In genomic region chr1:92924501-92924900, GRCh38 we compare ENCODE assay signal across 21 cellular contexts.
"Had no signal": no experiment of that assay in that cellular context is flagged by ENCODE, and none has a peak within 500 bp of the region (broad histone marks: within the 10 kb centered on the region; RNA-seq: fewer than 3 reads in every experiment).

No MANE protein-coding gene starts in this region.

- H3K27ac ChIP-seq: VCaP had no signal

- H3K4me3 Mint-ChIP-seq: activated CD4-positive, alpha-beta memory T cell treated with anti-CD3 and anti-CD28 coated beads for 36 hours; activated CD8-positive, alpha-beta memory T cell treated with anti-CD3 and anti-CD28 coated beads, Interleukin-2, amount 10 ng/mL, durations not matched to agents 7 days and 5 days; activated naive CD4-positive, alpha-beta T cell treated with anti-CD3 and anti-CD28 coated beads, Interleukin-2, amount 10 ng/mL, durations not matched to agents 7 days and 5 days; effector memory CD8-positive, alpha-beta T cell; immature natural killer cell; natural killer cell treated with Interleukin-12 subunit alpha and Interleukin-12 subunit beta and Interleukin-15 and Interleukin-18, amount 100 ng/mL, for 72 hours; T-helper 2 cell treated with Interferon-gamma antibody and Interleukin-4, amounts not matched to agents 5 μg/mL and 100 μg/mL, for 36 hours had no signal

- H3K9me3 ChIP-seq: transverse colon had no signal

- DNase-seq: activated CD4-positive, alpha-beta memory T cell treated with anti-CD3 and anti-CD28 coated beads for 36 hours; activated CD4-positive, alpha-beta T cell treated with anti-CD3 and anti-CD28 coated beads for 1 hour; activated CD8-positive, alpha-beta memory T cell treated with anti-CD3 and anti-CD28 coated beads, Interleukin-2, amount 10 ng/mL, durations not matched to agents 7 days and 5 days; activated naive CD4-positive, alpha-beta T cell treated with anti-CD3 and anti-CD28 coated beads, Interleukin-2, amount 10 ng/mL, durations not matched to agents 7 days and 5 days; activated T-cell treated with anti-CD3 and anti-CD28 coated beads, Interleukin-2, amount 50 U/mL, for 1 hour; dermis blood vessel endothelial cell; effector memory CD8-positive, alpha-beta T cell; head of caudate nucleus; immature natural killer cell; left cardiac atrium; nucleus accumbens; stimulated activated CD4-positive, alpha-beta T cell treated with anti-CD3 and anti-CD28 coated beads, Interleukin-15, amount 100 ng/mL, for 24 hours; stimulated activated CD4-positive, alpha-beta T cell treated with anti-CD3 and anti-CD28 coated beads, Interleukin-4, amount 100 ng/mL, for 1 hour; stimulated activated naive CD4-positive, alpha-beta T cell treated with Interleukin-2 at 50 U/mL for 16 hours; SW 1271; transverse colon had no signal

- ATAC-seq: activated CD8-positive, alpha-beta memory T cell treated with anti-CD3 and anti-CD28 coated beads, Interleukin-2, amount 10 ng/mL, durations not matched to agents 7 days and 5 days; effector memory CD8-positive, alpha-beta T cell; left cardiac atrium; natural killer cell treated with Interleukin-12 subunit alpha and Interleukin-12 subunit beta and Interleukin-15 and Interleukin-18, amount 100 ng/mL, for 72 hours had no signal

- H3K27me3 ChIP-seq: transverse colon had no signal

- H3K4me3 ChIP-seq: lung, transverse colon had no signal

- H3K27ac Mint-ChIP-seq: activated CD4-positive, alpha-beta memory T cell treated with anti-CD3 and anti-CD28 coated beads for 36 hours; activated CD8-positive, alpha-beta memory T cell treated with anti-CD3 and anti-CD28 coated beads, Interleukin-2, amount 10 ng/mL, durations not matched to agents 7 days and 5 days; activated naive CD4-positive, alpha-beta T cell treated with anti-CD3 and anti-CD28 coated beads, Interleukin-2, amount 10 ng/mL, durations not matched to agents 7 days and 5 days; activated T-helper 2 cell treated with anti-CD3 and anti-CD28 coated beads, Interferon-gamma antibody, Interleukin-2, Interleukin-4, amounts not matched to agents 10 μg/mL and 5 μg/mL and 100 μg/mL, durations not matched to agents 14 hours and 24 hours and 36 hours; effector memory CD8-positive, alpha-beta T cell; immature natural killer cell; natural killer cell treated with Interleukin-12 subunit alpha and Interleukin-12 subunit beta and Interleukin-15 and Interleukin-18, amount 100 ng/mL, for 72 hours; T-helper 2 cell treated with Interferon-gamma antibody and Interleukin-4, amounts not matched to agents 5 μg/mL and 100 μg/mL, for 36 hours had no signal

- H3K27me3 Mint-ChIP-seq: activated CD4-positive, alpha-beta memory T cell treated with anti-CD3 and anti-CD28 coated beads for 36 hours; activated CD8-positive, alpha-beta memory T cell treated with anti-CD3 and anti-CD28 coated beads, Interleukin-2, amount 10 ng/mL, durations not matched to agents 7 days and 5 days; activated naive CD4-positive, alpha-beta T cell treated with anti-CD3 and anti-CD28 coated beads, Interleukin-2, amount 10 ng/mL, durations not matched to agents 7 days and 5 days; effector memory CD8-positive, alpha-beta T cell; natural killer cell treated with Interleukin-12 subunit alpha and Interleukin-12 subunit beta and Interleukin-15 and Interleukin-18, amount 100 ng/mL, for 72 hours had no signal

- H3K36me3 ChIP-seq: transverse colon had no signal

- H3K9me3 Mint-ChIP-seq: activated T-helper 2 cell treated with anti-CD3 and anti-CD28 coated beads, Interferon-gamma antibody, Interleukin-2, Interleukin-4, amounts not matched to agents 10 μg/mL and 5 μg/mL and 100 μg/mL, durations not matched to agents 14 hours and 24 hours and 36 hours; effector memory CD8-positive, alpha-beta T cell; immature natural killer cell; natural killer cell treated with Interleukin-12 subunit alpha and Interleukin-12 subunit beta and Interleukin-15 and Interleukin-18, amount 100 ng/mL, for 72 hours; T-helper 2 cell treated with Interferon-gamma antibody and Interleukin-4, amounts not matched to agents 5 μg/mL and 100 μg/mL, for 36 hours had no signal
